In the genomic region with DNA sequence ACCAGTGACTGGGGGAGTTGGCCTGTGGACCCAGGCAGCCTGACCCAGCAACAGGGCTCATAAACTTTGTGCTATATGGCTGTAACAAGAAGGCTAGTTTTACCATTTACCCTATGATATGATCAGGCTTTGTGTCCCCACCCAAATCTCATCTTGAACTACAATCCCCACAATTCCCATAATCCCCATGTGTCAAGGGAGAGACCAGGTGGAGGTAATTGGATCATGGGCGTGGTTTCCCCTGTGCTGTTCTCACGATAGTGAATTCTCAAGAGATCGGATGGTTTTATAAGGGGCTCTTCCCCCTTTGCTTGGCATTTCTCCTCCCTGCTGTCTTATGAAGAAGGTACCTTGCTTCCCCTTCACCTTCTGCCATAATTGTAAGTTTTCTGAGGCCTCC, we compare ENCODE assay signal across 18 cellular contexts.
"Had no signal": no experiment of that assay in that cellular context is flagged by ENCODE, and none has a peak within 500 bp of the region (broad histone marks: within the 10 kb centered on the region; RNA-seq: fewer than 3 reads in every experiment).

No MANE protein-coding gene starts in this region.

- H3K9me3 ChIP-seq: lower lobe of right lung, testis had no signal

- H3K36me3 Mint-ChIP-seq: activated CD4-positive, alpha-beta memory T cell treated with anti-CD3 and anti-CD28 coated beads for 36 hours; activated naive CD8-positive, alpha-beta T cell; natural killer cell; stimulated activated memory B cell treated with anti-CD40 and anti-IgM and Interleukin-4, amounts not matched to agents 10 μg/mL and 1 μg/mL and 100 μg/mL, for 72 hours; type B pancreatic cell had no signal

- ATAC-seq: effector memory CD8-positive, alpha-beta T cell; lower lobe of right lung; natural killer cell; stimulated activated memory B cell treated with anti-CD40 and anti-IgM and Interleukin-4, amounts not matched to agents 10 μg/mL and 1 μg/mL and 100 μg/mL, for 72 hours had no signal

- H3K4me1 ChIP-seq: lower lobe of right lung, spleen, testis had no signal

- H3K36me3 ChIP-seq: lower lobe of right lung, spleen had no signal

- H3K27ac Mint-ChIP-seq: activated B cell treated with CpG ODN at 0.5 μM for 24 hours; activated CD4-positive, alpha-beta memory T cell treated with anti-CD3 and anti-CD28 coated beads for 36 hours; activated naive CD8-positive, alpha-beta T cell; activated T-helper 1 cell treated with anti-CD3 and anti-CD28 coated beads, Interleukin-12 subunit alpha, Interleukin-12 subunit beta, Interleukin-2, Interleukin-4 antibody, amounts not matched to agents 30 ng/mL and 10 ng/mL and 1 ng/mL, durations not matched to agents 14 hours and 24 hours and 36 hours; dendritic cell treated with granulocyte-macrophage colony-stimulating factor and Interleukin-4, amounts not matched to agents 40 ng/mL and 50 ng/mL, for 4 days; effector memory CD8-positive, alpha-beta T cell; natural killer cell; stimulated activated memory B cell treated with anti-CD40 and anti-IgM and Interleukin-4, amounts not matched to agents 10 μg/mL and 1 μg/mL and 100 μg/mL, for 72 hours; type B pancreatic cell had no signal

- H3K27ac ChIP-seq: lower lobe of right lung, spleen, testis had no signal

- H3K4me1 Mint-ChIP-seq: activated B cell treated with CpG ODN at 0.5 μM for 24 hours; natural killer cell; stimulated activated memory B cell treated with anti-CD40 and anti-IgM and Interleukin-4, amounts not matched to agents 10 μg/mL and 1 μg/mL and 100 μg/mL, for 72 hours had no signal

- H3K27me3 ChIP-seq: testis had no signal

- H3K4me3 Mint-ChIP-seq: activated B cell treated with CpG ODN at 0.5 μM for 24 hours; activated CD4-positive, alpha-beta memory T cell treated with anti-CD3 and anti-CD28 coated beads for 36 hours; activated naive CD8-positive, alpha-beta T cell; activated T-helper 1 cell treated with anti-CD3 and anti-CD28 coated beads, Interleukin-12 subunit alpha, Interleukin-12 subunit beta, Interleukin-2, Interleukin-4 antibody, amounts not matched to agents 30 ng/mL and 10 ng/mL and 1 ng/mL, durations not matched to agents 14 hours and 24 hours and 36 hours; dendritic cell treated with granulocyte-macrophage colony-stimulating factor and Interleukin-4, amounts not matched to agents 40 ng/mL and 50 ng/mL, for 4 days; effector memory CD8-positive, alpha-beta T cell; natural killer cell; stimulated activated memory B cell treated with anti-CD40 and anti-IgM and Interleukin-4, amounts not matched to agents 10 μg/mL and 1 μg/mL and 100 μg/mL, for 72 hours; type B pancreatic cell had no signal

- DNase-seq: activated B cell treated with CpG ODN at 0.5 μM for 24 hours; activated CD4-positive, alpha-beta memory T cell treated with anti-CD3 and anti-CD28 coated beads for 36 hours; activated CD4-positive, alpha-beta T cell treated with anti-CD3 and anti-CD28 coated beads for 4 hours; activated gamma-delta T cell treated with Interleukin-2 at 50 U/mL for 16 hours; activated T-cell treated with anti-CD3 and anti-CD28 coated beads for 4 hours; effector memory CD8-positive, alpha-beta T cell; lower lobe of right lung; natural killer cell; occipital lobe; posterior cingulate gyrus; spleen; stimulated activated CD4-positive, alpha-beta T cell treated with anti-CD3 and anti-CD28 coated beads, Interleukin-4, amount 100 ng/mL, for 4 hours; testis had no signal

- H3K9me3 Mint-ChIP-seq: activated B cell treated with CpG ODN at 0.5 μM for 24 hours; activated T-helper 1 cell treated with anti-CD3 and anti-CD28 coated beads, Interleukin-12 subunit alpha, Interleukin-12 subunit beta, Interleukin-2, Interleukin-4 antibody, amounts not matched to agents 30 ng/mL and 10 ng/mL and 1 ng/mL, durations not matched to agents 14 hours and 24 hours and 36 hours; dendritic cell treated with granulocyte-macrophage colony-stimulating factor and Interleukin-4, amounts not matched to agents 40 ng/mL and 50 ng/mL, for 4 days; natural killer cell; stimulated activated memory B cell treated with anti-CD40 and anti-IgM and Interleukin-4, amounts not matched to agents 10 μg/mL and 1 μg/mL and 100 μg/mL, for 72 hours had no signal

- H3K4me3 ChIP-seq: lower lobe of right lung, spleen, testis had no signal
